In genomic region chr2:47569658-47570398, GRCh38 we compare ENCODE assay signal across 9 cellular contexts. TPM values are rescaled to one million over a fixed set of nuclear protein-coding genes. Genes with fewer than 3 reads are reported as not detected.
DNase-seq lines count a peak whose midpoint lies in the region; ATAC-seq and TF ChIP-seq lines count a peak whose summit lies in the region.
"Had no signal": no experiment of that assay in that cellular context is flagged by ENCODE, and none has a peak within 500 bp of the region (broad histone marks: within the 10 kb centered on the region; RNA-seq: fewer than 3 reads in every experiment).

No MANE protein-coding gene starts in this region.

- H3K27ac Mint-ChIP-seq in activated naive CD8-positive, alpha-beta T cell treated with anti-CD3 and anti-CD28 coated beads for 36 hours: no peak overlapping the region

- H3K36me3 Mint-ChIP-seq in activated naive CD8-positive, alpha-beta T cell treated with anti-CD3 and anti-CD28 coated beads for 36 hours: no peaks in the 10 kb centered on the region

- H3K4me3 ChIP-seq in HUES48 (ENCODE audit: low read depth, low read length): peak overlapping the region; percentile 76
- H3K4me3 ChIP-seq in lower lobe of right lung: peak overlapping the region; percentile 8
- H3K4me3 ChIP-seq: K562 had no signal

- H3K4me1 Mint-ChIP-seq in activated naive CD8-positive, alpha-beta T cell treated with anti-CD3 and anti-CD28 coated beads for 36 hours: peaks cover 6% of the 10 kb centered on the region

- no peak overlapping the region for H3K27ac ChIP-seq in HUES48 (ENCODE audit: low read depth, low read length)
- H3K27ac ChIP-seq in lower lobe of right lung: no peak overlapping the region

- H3K27me3 ChIP-seq in HUES48 (ENCODE audit: control insufficient read depth, insufficient read depth, low read length) (peaks cover 52% of the 10 kb centered on the region), lower lobe of right lung (ENCODE audit: low read depth) (peaks cover 75% of the 10 kb centered on the region)

- peak in 1 of 2 donors; percentile 28 for ATAC-seq in lower lobe of right lung
- ATAC-seq in HG02798 (IDR thresholded peaks at IDR 0.05; ENCODE audit: poor library complexity, unreplicated experiment): no peak
- ATAC-seq in HG03378 (IDR thresholded peaks at IDR 0.05; ENCODE audit: unreplicated experiment): no peak
- ATAC-seq in GM18498 (IDR thresholded peaks at IDR 0.05; ENCODE audit: unreplicated experiment): no peak

- H3K9me3 ChIP-seq in HUES48 (ENCODE audit: control insufficient read depth, insufficient read depth, low read length) (no peaks in the 10 kb centered on the region), lower lobe of right lung (no peaks in the 10 kb centered on the region)

- peaks cover 1% of the 10 kb centered on the region for H3K9me3 Mint-ChIP-seq in activated naive CD8-positive, alpha-beta T cell treated with anti-CD3 and anti-CD28 coated beads for 36 hours

- DNase-seq in D341Med (ENCODE audit: low spot score) (peak; percentile 77), lower lobe of right lung (no peak)
- DNase-seq in activated naive CD8-positive, alpha-beta T cell treated with anti-CD3 and anti-CD28 coated beads for 36 hours: peak; percentile 42
- DNase-seq in effector CD4-positive, alpha-beta T cell: no peak

- peaks cover 7% of the 10 kb centered on the region; the same call in 1 of the 2 replicates for H3K36me3 ChIP-seq in HUES48 (ENCODE audit: control insufficient read depth, insufficient read depth, low read length)
- H3K36me3 ChIP-seq in lower lobe of right lung: no peaks in the 10 kb centered on the region

- H3K27me3 Mint-ChIP-seq in activated naive CD8-positive, alpha-beta T cell treated with anti-CD3 and anti-CD28 coated beads for 36 hours: peaks cover 69% of the 10 kb centered on the region

- H3K4me1 ChIP-seq in HUES48 (ENCODE audit: control insufficient read depth, insufficient read depth, low read length) (peaks cover 18% of the 10 kb centered on the region), lower lobe of right lung (peaks cover 12% of the 10 kb centered on the region)

- 0 out of 2 replicates have a peak overlapping the region, but pooled peaks have one; percentile 13 for H3K9ac ChIP-seq in HUES48 (ENCODE audit: low read depth, low read length)

- intact Hi-C loops in lower lobe of right lung (cut with DNase I): no loop called here

- H3K4me3 Mint-ChIP-seq in activated naive CD8-positive, alpha-beta T cell treated with anti-CD3 and anti-CD28 coated beads for 36 hours: peak overlapping the region; percentile 68

- no peak for TF ChIP-seq CTCF in lower lobe of right lung (IDR thresholded peaks at IDR 0.05)

RNA-seq across cellular contexts. Expression of gene KCNK12, which starts 1.0 kb away (rescaled TPM):
- under 1 TPM; 0.33 to 0.38 TPM for total RNA-seq in activated naive CD8-positive, alpha-beta T cell treated with anti-CD3 and anti-CD28 coated beads for 36 hours
- total RNA-seq in lower lobe of right lung: not detected
- total RNA-seq: K562 had no signal

Comparison
In these comparisons a context has a peak if more than half of its experiments do, and no peak if none do; other contexts are left out.
1. DNase-seq: peak in D341Med (single experiment) and activated naive CD8-positive, alpha-beta T cell treated with anti-CD3 and anti-CD28 coated beads for 36 hours (single experiment); none in lower lobe of right lung (single experiment) and effector CD4-positive, alpha-beta T cell (single experiment).